ENCODE assay signal across 14 cellular contexts in the genomic region with DNA sequence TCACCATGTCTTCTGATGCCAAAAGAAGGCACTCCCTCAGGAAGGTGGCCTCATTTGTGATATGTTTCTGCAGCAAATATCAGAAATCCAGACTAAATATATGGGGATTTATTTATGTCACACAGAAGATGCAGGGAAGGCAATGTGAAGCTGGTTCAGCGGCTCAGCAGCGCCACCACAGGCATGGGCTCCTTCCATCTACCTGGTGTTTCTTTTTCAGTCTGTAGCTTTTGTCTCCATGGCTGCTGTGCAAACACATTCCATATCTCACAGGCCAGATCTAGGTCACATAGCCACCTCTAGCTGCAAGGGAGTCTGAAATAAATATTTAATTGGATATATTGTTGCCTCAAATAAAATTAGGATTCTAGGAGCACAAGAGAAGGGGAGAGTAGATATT.
DNase-seq lines count a peak whose midpoint lies in the region; ATAC-seq and TF ChIP-seq lines count a peak whose summit lies in the region.
"Had no signal": no experiment of that assay in that cellular context is flagged by ENCODE, and none has a peak within 500 bp of the region (broad histone marks: within the 10 kb centered on the region; RNA-seq: fewer than 3 reads in every experiment).

No MANE protein-coding gene starts in this region.

- intact Hi-C loops in mammary epithelial cell (cut with micrococcal nuclease) = no loop called here
- intact Hi-C loops in breast epithelium (cut with DNase I; ENCODE audit: low total_unique reads) = no loop called here

- peaks cover 10 to 18% of the 10 kb centered on the region in 2 donors for H3K9me3 Mint-ChIP-seq in effector memory CD8-positive, alpha-beta T cell

- peaks cover 8% of the 10 kb centered on the region for H3K4me1 ChIP-seq in mammary epithelial cell (ENCODE audit: insufficient read depth, low read length)
- no peaks in the 10 kb centered on the region for H3K4me1 ChIP-seq in breast epithelium
- no peaks in the 10 kb centered on the region for H3K4me1 ChIP-seq in KMS-11 (ENCODE audit: low read depth, poor library complexity, severe bottlenecking)
- H3K4me1 ChIP-seq: BLaER1 treated with 17β-estradiol and CSF1 and Interleukin-3, amounts not matched to agents 10 nM and 100 nM; left ventricle myocardium inferior; SJCRH30 had no signal

- H3K27ac ChIP-seq in mammary epithelial cell (ENCODE audit: insufficient read depth, low read depth, low read length) (no peak overlapping the region), breast epithelium (no peak overlapping the region), KMS-11 (no peak overlapping the region)
- H3K27ac ChIP-seq: BLaER1 treated with 17β-estradiol and CSF1 and Interleukin-3, amounts not matched to agents 10 nM and 100 nM; left ventricle myocardium inferior; SJCRH30 had no signal

- H3K79me2 ChIP-seq in mammary epithelial cell (ENCODE audit: insufficient read depth, low read length) (no peaks in the 10 kb centered on the region), KMS-11 (ENCODE audit: insufficient read depth, low read depth) (no peaks in the 10 kb centered on the region)

- no peak for TF ChIP-seq POLR2A in breast epithelium (IDR thresholded peaks at IDR 0.05)

- H4K20me1 ChIP-seq in mammary epithelial cell (ENCODE audit: insufficient read depth, low read length) (no peaks in the 10 kb centered on the region), KMS-11 (ENCODE audit: insufficient read depth) (no peaks in the 10 kb centered on the region)
- H4K20me1 ChIP-seq: BLaER1 treated with 17β-estradiol and CSF1 and Interleukin-3, amounts not matched to agents 10 nM and 100 nM had no signal

- in situ Hi-C loops in mammary epithelial cell (cut with MboI; ENCODE audit: low sequenced_read_pairs in 2 of 2) = no loop called here

- no peaks in the 10 kb centered on the region for H3K27me3 ChIP-seq in mammary epithelial cell (ENCODE audit: insufficient read depth, low read length)
- H3K27me3 ChIP-seq in breast epithelium = no peaks in the 10 kb centered on the region
- no peaks in the 10 kb centered on the region for H3K27me3 ChIP-seq in KMS-11 (ENCODE audit: insufficient read depth, low read depth)
- H3K27me3 ChIP-seq: BLaER1 treated with 17β-estradiol and CSF1 and Interleukin-3, amounts not matched to agents 10 nM and 100 nM; SJCRH30 had no signal

- H2AFZ ChIP-seq in mammary epithelial cell (ENCODE audit: low read depth, low read length) (no peak overlapping the region), KMS-11 (ENCODE audit: low read depth) (no peak overlapping the region)

- no peak overlapping the region for H3K4me3 ChIP-seq in mammary epithelial cell (replicated peaks in 1 of 3; ENCODE audit: insufficient read depth in 1 of 3, low read depth in 2 of 3, low read length in 3 of 3)
- H3K4me3 ChIP-seq in breast epithelium = no peak overlapping the region
- no peak overlapping the region for H3K4me3 ChIP-seq in KMS-11 (IDR thresholded peaks at IDR 0.05; ENCODE audit: insufficient read depth, low read depth, low read length)
- no peak overlapping the region for H3K4me3 ChIP-seq in choroid plexus epithelial cell (ENCODE audit: low read depth, low read length)
- H3K4me3 ChIP-seq in retinal pigment epithelial cell (ENCODE audit: low read length) = no peak overlapping the region
- H3K4me3 ChIP-seq: BLaER1 treated with 17β-estradiol and CSF1 and Interleukin-3, amounts not matched to agents 10 nM and 100 nM; left ventricle myocardium inferior; SJCRH30 had no signal

- no peaks in the 10 kb centered on the region for H3K36me3 Mint-ChIP-seq in effector memory CD8-positive, alpha-beta T cell (ENCODE audit: insufficient read depth)

- H3K9me3 ChIP-seq in mammary epithelial cell (replicated peaks; ENCODE audit: insufficient read depth, low read length) = no peaks in the 10 kb centered on the region
- peaks cover 0 to 9% of the 10 kb centered on the region in 2 donors for H3K9me3 ChIP-seq in breast epithelium
- H3K9me3 ChIP-seq: SJCRH30 had no signal

- no peak overlapping the region for H3K4me3 Mint-ChIP-seq in effector memory CD8-positive, alpha-beta T cell
- H3K4me3 Mint-ChIP-seq: activated CD4-positive, alpha-beta memory T cell treated with anti-CD3 and anti-CD28 coated beads, Interleukin-2, amount 10 ng/mL, durations not matched to agents 7 days and 5 days had no signal

- H3K27ac Mint-ChIP-seq in effector memory CD8-positive, alpha-beta T cell = no peak overlapping the region
- H3K27ac Mint-ChIP-seq: activated CD4-positive, alpha-beta memory T cell treated with anti-CD3 and anti-CD28 coated beads, Interleukin-2, amount 10 ng/mL, durations not matched to agents 7 days and 5 days had no signal

- DNase-seq in mammary epithelial cell (peak; percentile 11), breast epithelium (ENCODE audit: low spot score in 2 of 2) (no peak), choroid plexus epithelial cell (ENCODE audit: low read depth) (peak; percentile 31), retinal pigment epithelial cell (ENCODE audit: low read depth) (no peak), NCI-H2029 (lab: John Stamatoyannopoulos, UW) (no peak)
- DNase-seq in effector memory CD8-positive, alpha-beta T cell = no peak
- DNase-seq: activated CD4-positive, alpha-beta memory T cell treated with anti-CD3 and anti-CD28 coated beads, Interleukin-2, amount 10 ng/mL, durations not matched to agents 7 days and 5 days; amygdala; left ventricle myocardium inferior; NCI-H187 had no signal

- no peak overlapping the region for H3K4me2 ChIP-seq in mammary epithelial cell (ENCODE audit: insufficient read depth, low read depth, low read length)
- H3K4me2 ChIP-seq in KMS-11 = no peak overlapping the region
- H3K4me2 ChIP-seq: BLaER1 treated with 17β-estradiol and CSF1 and Interleukin-3, amounts not matched to agents 10 nM and 100 nM had no signal

- H3K36me3 ChIP-seq in mammary epithelial cell (ENCODE audit: insufficient read depth, low read length) = no peaks in the 10 kb centered on the region
- no peaks in the 10 kb centered on the region for H3K36me3 ChIP-seq in breast epithelium
- no peaks in the 10 kb centered on the region for H3K36me3 ChIP-seq in KMS-11 (ENCODE audit: insufficient read depth)
- H3K36me3 ChIP-seq: BLaER1 treated with 17β-estradiol and CSF1 and Interleukin-3, amounts not matched to agents 10 nM and 100 nM; left ventricle myocardium inferior; SJCRH30 had no signal

- no TSS peak for BruUV-seq in mammary epithelial cell (replicated peaks; lab: Mats Ljungman, UMichigan)

- 88% methylated on average over 2 of the region's 2 CpGs for WGBS in mammary epithelial cell (ENCODE audit: low coverage, missing lambda C conversion rate)

- dilution Hi-C loops in mammary epithelial cell (cut with HindIII; ENCODE audit: low sequenced_read_pairs) = no loop called here

- ATAC-seq in effector memory CD8-positive, alpha-beta T cell (replicated peaks) = no peak
- ATAC-seq in GM18858 (IDR thresholded peaks at IDR 0.05; ENCODE audit: unreplicated experiment) = no peak

- TF ChIP-seq CTCF in mammary epithelial cell (conservative IDR thresholded peaks at IDR 0.05 in 1 of 2, IDR thresholded peaks at IDR 0.05 in 1 of 2; ENCODE audit: extremely low read depth in 1 of 2, insufficient read depth in 1 of 2, low read depth in 1 of 2, low read length in 2 of 2) (peak in 1 of 2 donors; percentile 34), breast epithelium (IDR thresholded peaks at IDR 0.05) (no peak), KMS-11 (conservative IDR thresholded peaks at IDR 0.05; ENCODE audit: low read depth, low read length) (0 out of 2 replicates have a peak, but pooled peaks have one; percentile 19), choroid plexus epithelial cell (conservative IDR thresholded peaks at IDR 0.05; ENCODE audit: low read depth, low read length) (peak; percentile 47), retinal pigment epithelial cell (conservative IDR thresholded peaks at IDR 0.05; ENCODE audit: low read depth, low read length) (peak; percentile 29)

- H3K9ac ChIP-seq in mammary epithelial cell (ENCODE audit: insufficient read depth, low read length) (no peak overlapping the region), KMS-11 (no peak overlapping the region)
- H3K9ac ChIP-seq: BLaER1 treated with 17β-estradiol and CSF1 and Interleukin-3, amounts not matched to agents 10 nM and 100 nM had no signal

- no peaks in the 10 kb centered on the region for H3K27me3 Mint-ChIP-seq in effector memory CD8-positive, alpha-beta T cell
- H3K27me3 Mint-ChIP-seq: activated CD4-positive, alpha-beta memory T cell treated with anti-CD3 and anti-CD28 coated beads, Interleukin-2, amount 10 ng/mL, durations not matched to agents 7 days and 5 days had no signal

- H3K4me1 Mint-ChIP-seq in effector memory CD8-positive, alpha-beta T cell (ENCODE audit: low read depth in 2 of 2) = no peaks in the 10 kb centered on the region
- H3K4me1 Mint-ChIP-seq: activated CD4-positive, alpha-beta memory T cell treated with anti-CD3 and anti-CD28 coated beads, Interleukin-2, amount 10 ng/mL, durations not matched to agents 7 days and 5 days had no signal

- CTCF ChIA-PET in mammary epithelial cell (lab: Charles Lee; ENCODE audit: low non-redundant PET) = no interaction called here

Comparison
In these comparisons a context has a peak if more than half of its experiments do, and no peak if none do; other contexts are left out.
1. DNase-seq: peak in mammary epithelial cell (single experiment) and choroid plexus epithelial cell (single experiment); none in breast epithelium (0 of 2), retinal pigment epithelial cell (single experiment), NCI-H2029 (single experiment) and effector memory CD8-positive, alpha-beta T cell (0 of 3).
2. CTCF ChIP-seq: peak in KMS-11 (single experiment), choroid plexus epithelial cell (single experiment) and retinal pigment epithelial cell (single experiment); none in breast epithelium (0 of 3).